In genomic region chr20:50172347-50173013, GRCh38 we compare ENCODE assay signal across 1 cellular context.
A peak's percentile ranks its signal among the peaks of the same experiment; 100 is the strongest.
TF ChIP-seq lines count a peak whose summit lies in the region.

No MANE protein-coding gene starts in this region.

TF ChIP-seq in HepG2, 621 proteins besides CTCF, POLR2A, EP300 and RAD21 (continued from another document and continues in another):
- TF ChIP-seq AKNA (CRISPR knock-in tag; IDR thresholded peaks at IDR 0.05; ENCODE audit: borderline replicate concordance) (no peak), ZNF180 (CRISPR knock-in tag; IDR thresholded peaks at IDR 0.05; ENCODE audit: borderline replicate concordance, low read depth) (no peak), SRSF1 (optimal IDR thresholded peaks at IDR 0.05; ENCODE audit: low read depth, low read length) (peak; percentile 26), RFX5 (IDR thresholded peaks at IDR 0.05; ENCODE audit: low read depth, low read length) (peak; percentile 63; the same call in 1 of the 2 replicates), CENPT (CRISPR knock-in tag; IDR thresholded peaks at IDR 0.05; ENCODE audit: low read depth) (no peak; the same call in 1 of the 2 replicates), ZKSCAN5 (CRISPR knock-in tag; IDR thresholded peaks at IDR 0.05) (peak; percentile 26; the same call in 1 of the 2 replicates), ZSCAN31 (CRISPR knock-in tag; IDR thresholded peaks at IDR 0.05; ENCODE audit: low read depth) (peak; percentile 99), MZF1 (CRISPR knock-in tag; IDR thresholded peaks at IDR 0.05; ENCODE audit: borderline replicate concordance) (peak; percentile 48; the same call in 1 of the 2 replicates), RBM39 (IDR thresholded peaks at IDR 0.05; ENCODE audit: low read depth, low read length, poor library complexity, severe bottlenecking) (no peak), SNAPC2 (CRISPR knock-in tag; IDR thresholded peaks at IDR 0.05) (no peak), ZNF670 (CRISPR knock-in tag; IDR thresholded peaks at IDR 0.05; ENCODE audit: borderline replicate concordance) (peak; percentile 69), ZNF652 (CRISPR knock-in tag; IDR thresholded peaks at IDR 0.05; ENCODE audit: borderline replicate concordance, low read depth) (no peak), ZNF598 (CRISPR knock-in tag; IDR thresholded peaks at IDR 0.05; ENCODE audit: borderline replicate concordance) (peak; percentile 83), ELK4 (CRISPR knock-in tag; IDR thresholded peaks at IDR 0.05; ENCODE audit: borderline replicate concordance) (peak; percentile 59; the same call in 1 of the 2 replicates), JARID2 (CRISPR knock-in tag; IDR thresholded peaks at IDR 0.05; ENCODE audit: insufficient replicate concordance) (no peak), ZNF550 (CRISPR knock-in tag; IDR thresholded peaks at IDR 0.05; ENCODE audit: borderline replicate concordance) (peak; percentile 94; the same call in 1 of the 2 replicates), RERE (CRISPR knock-in tag; IDR thresholded peaks at IDR 0.05; ENCODE audit: low read depth) (no peak), HMGXB4 (CRISPR knock-in tag; IDR thresholded peaks at IDR 0.05; ENCODE audit: borderline replicate concordance in 1 of 2, low read depth in 1 of 2) (peak in 1 of 2 experiments; percentile 93), THAP7 (CRISPR knock-in tag; IDR thresholded peaks at IDR 0.05) (peak; percentile 58; the same call in 1 of the 2 replicates), SIN3B (IDR thresholded peaks at IDR 0.05; ENCODE audit: low read length) (no peak), SALL2 (CRISPR knock-in tag; IDR thresholded peaks at IDR 0.05) (peak; percentile 82), ZNF354B (CRISPR knock-in tag; IDR thresholded peaks at IDR 0.05) (no peak), CENPX (CRISPR knock-in tag; IDR thresholded peaks at IDR 0.05) (no peak), ZNF335 (CRISPR knock-in tag; IDR thresholded peaks at IDR 0.05) (peak; percentile 97), CBFB (CRISPR knock-in tag; IDR thresholded peaks at IDR 0.05) (peak; percentile 26; the same call in 1 of the 2 replicates), TFDP2 (CRISPR knock-in tag; IDR thresholded peaks at IDR 0.05) (peak; percentile 90), TRIM24 (CRISPR knock-in tag; IDR thresholded peaks at IDR 0.05) (no peak), GLMP (CRISPR knock-in tag; IDR thresholded peaks at IDR 0.05; ENCODE audit: borderline replicate concordance) (no peak), ZBTB49 (CRISPR knock-in tag; IDR thresholded peaks at IDR 0.05; ENCODE audit: borderline replicate concordance) (peak; percentile 77; the same call in 1 of the 2 replicates), TFE3 (CRISPR knock-in tag; IDR thresholded peaks at IDR 0.05) (peak; percentile 62), SKI (IDR thresholded peaks at IDR 0.05; ENCODE audit: partially characterized antibody) (no peak), NFIC (IDR thresholded peaks at IDR 0.05; ENCODE audit: low read length) (no peak), RORA (CRISPR knock-in tag; IDR thresholded peaks at IDR 0.05) (no peak; the same call in 1 of the 2 replicates), FOXM1 (CRISPR knock-in tag; IDR thresholded peaks at IDR 0.05) (no peak), ZNF10 (CRISPR knock-in tag; IDR thresholded peaks at IDR 0.05; ENCODE audit: borderline replicate concordance, low read depth) (no peak), ZNF576 (CRISPR knock-in tag; IDR thresholded peaks at IDR 0.05) (peak; percentile 86; the same call in 1 of the 2 replicates), ZNF720 (CRISPR knock-in tag; IDR thresholded peaks at IDR 0.05) (0 out of 2 replicates have a peak, but pooled peaks have one; percentile 59)
